Comparison of ENCODE assay signal across 23 cellular contexts in genomic region chr2:235131334-235132305, GRCh38.
"Had no signal": no experiment of that assay in that cellular context is flagged by ENCODE, and none has a peak within 500 bp of the region (broad histone marks: within the 10 kb centered on the region; RNA-seq: fewer than 3 reads in every experiment).

No MANE protein-coding gene starts in this region.

- H3K4me3 ChIP-seq: heart left ventricle, left ventricle myocardium inferior, lung, right atrium auricular region, right lobe of liver, smooth muscle cell, stomach, testis, thyroid gland, transverse colon, upper lobe of right lung had no signal

- H3K4me2 ChIP-seq: smooth muscle cell had no signal

- H3K4me1 Mint-ChIP-seq: memory B cell; naive thymus-derived CD8-positive, alpha-beta T cell; stimulated activated memory B cell treated with anti-CD40 and anti-IgM and Interleukin-4, amounts not matched to agents 10 μg/mL and 1 μg/mL and 100 μg/mL, for 72 hours had no signal

- H3K9me3 ChIP-seq: heart left ventricle, left ventricle myocardium inferior, right atrium auricular region, right lobe of liver, stomach, testis, thyroid gland, transverse colon, upper lobe of right lung had no signal

- H3K4me1 ChIP-seq: heart left ventricle, left ventricle myocardium inferior, parathyroid adenoma, right atrium auricular region, right lobe of liver, testis, thyroid gland, transverse colon, upper lobe of right lung had no signal

- H3K27ac ChIP-seq: heart left ventricle, left ventricle myocardium inferior, parathyroid adenoma, right atrium auricular region, right lobe of liver, stomach, testis, thyroid gland, transverse colon, upper lobe of right lung had no signal

- H3K36me3 ChIP-seq: heart left ventricle, left ventricle myocardium inferior, right atrium auricular region, right lobe of liver, stomach, thyroid gland, transverse colon, upper lobe of right lung had no signal

- DNase-seq: heart left ventricle; islet precursor cell; left ventricle myocardium inferior; naive thymus-derived CD8-positive, alpha-beta T cell; right lobe of liver; stimulated activated CD4-positive, alpha-beta T cell treated with anti-CD3 and anti-CD28 coated beads, Interleukin-2, amount 100 ng/mL, for 24 hours; stimulated activated CD4-positive, alpha-beta T cell treated with anti-CD3 and anti-CD28 coated beads, Interleukin-4, amount 100 ng/mL, for 1 hour; stimulated activated naive CD4-positive, alpha-beta T cell treated with Interleukin-2 at 50 U/mL for 16 hours; stomach; testis; thyroid gland; transverse colon; upper lobe of right lung had no signal

- H3K4me3 Mint-ChIP-seq: memory B cell; naive thymus-derived CD8-positive, alpha-beta T cell; nephron; neural crest cell; stimulated activated memory B cell treated with anti-CD40 and anti-IgM and Interleukin-4, amounts not matched to agents 10 μg/mL and 1 μg/mL and 100 μg/mL, for 72 hours had no signal

- H2AFZ ChIP-seq: parathyroid adenoma had no signal

- FAIRE-seq: urothelium cell line had no signal

- H3K79me2 ChIP-seq: parathyroid adenoma had no signal

- H3K36me3 Mint-ChIP-seq: memory B cell; naive thymus-derived CD8-positive, alpha-beta T cell; stimulated activated memory B cell treated with anti-CD40 and anti-IgM and Interleukin-4, amounts not matched to agents 10 μg/mL and 1 μg/mL and 100 μg/mL, for 72 hours had no signal

- H3K9ac ChIP-seq: parathyroid adenoma had no signal

- H3K27ac Mint-ChIP-seq: memory B cell; naive thymus-derived CD8-positive, alpha-beta T cell; nephron; progenitor cell of endocrine pancreas; stimulated activated memory B cell treated with anti-CD40 and anti-IgM and Interleukin-4, amounts not matched to agents 10 μg/mL and 1 μg/mL and 100 μg/mL, for 72 hours had no signal

- H3K9me3 Mint-ChIP-seq: memory B cell; naive thymus-derived CD8-positive, alpha-beta T cell; nephron; stimulated activated memory B cell treated with anti-CD40 and anti-IgM and Interleukin-4, amounts not matched to agents 10 μg/mL and 1 μg/mL and 100 μg/mL, for 72 hours had no signal

- ATAC-seq: heart left ventricle; naive thymus-derived CD8-positive, alpha-beta T cell; right lobe of liver; stimulated activated memory B cell treated with anti-CD40 and anti-IgM and Interleukin-4, amounts not matched to agents 10 μg/mL and 1 μg/mL and 100 μg/mL, for 72 hours; upper lobe of right lung had no signal

- H3K27me3 ChIP-seq: right atrium auricular region, right lobe of liver, stomach, testis, thyroid gland, transverse colon, upper lobe of right lung had no signal
